In the genomic region with DNA sequence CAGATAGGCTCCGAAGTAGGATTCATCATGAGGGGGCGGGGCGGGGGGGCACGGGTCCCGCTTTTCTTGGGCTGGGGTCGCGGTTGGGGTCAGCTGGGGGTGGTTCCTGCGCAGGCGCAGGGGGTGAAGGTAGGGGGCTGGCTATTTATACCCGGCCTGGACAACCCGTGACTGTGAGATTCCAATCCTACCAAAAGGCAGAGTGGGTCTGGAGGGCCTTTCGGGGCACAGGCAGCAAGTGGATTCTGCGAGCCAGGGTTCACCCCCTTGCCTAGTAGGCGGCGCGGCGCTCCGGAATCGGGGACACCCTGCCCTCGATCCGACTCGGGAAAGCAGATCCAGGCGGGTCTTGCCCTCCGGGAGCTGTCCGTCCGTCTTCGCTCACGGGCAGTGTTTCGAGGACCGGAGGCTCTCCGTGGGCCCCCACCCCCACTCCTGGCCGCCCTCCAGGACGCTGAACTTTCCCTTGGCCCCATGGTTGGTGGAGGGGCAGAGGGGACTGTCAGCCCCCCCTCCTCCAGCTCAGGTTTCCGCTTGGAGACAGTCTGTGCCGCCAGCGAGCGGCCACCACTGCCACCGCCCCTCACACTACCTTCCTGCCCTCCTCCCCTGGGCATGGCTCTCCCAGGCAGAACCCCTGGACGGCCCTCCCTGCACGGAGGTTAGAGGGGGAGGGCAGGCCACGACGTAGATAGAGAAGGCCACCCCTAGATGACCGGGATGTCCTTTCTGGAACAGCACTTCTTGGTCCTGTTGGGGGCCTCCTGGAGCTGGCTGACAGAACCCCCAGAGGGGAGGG, we compare ENCODE assay signal across 8 cellular contexts. TPM values are rescaled to one million over a fixed set of nuclear protein-coding genes. Genes with fewer than 3 reads are reported as not detected.
A peak's percentile ranks its signal among the peaks of the same experiment; 100 is the strongest.
DNase-seq lines count a peak whose midpoint lies in the region; ATAC-seq and TF ChIP-seq lines count a peak whose summit lies in the region.

No MANE protein-coding gene starts in this region.

- H3K27me3 Mint-ChIP-seq in immature natural killer cell (ENCODE audit: low read depth in 3 of 3) = peaks cover 3 to 20% (median 7%) of the 10 kb centered on the region in 3 donors

- TF ChIP-seq CTCF in testis (IDR thresholded peaks at IDR 0.05) = no peak

- peak; percentile 63 for DNase-seq in NCI-H82 (lab: John Stamatoyannopoulos, UW)
- no peak for DNase-seq in NCI-H82 treated with DMSO at 0.1 percent for 48 hours (lab: John Stamatoyannopoulos, UW; ENCODE audit: unreplicated experiment)
- DNase-seq in immature natural killer cell = no peak
- no peak for DNase-seq in testis
- DNase-seq in NCI-H2107 treated with DMSO at 0.1 percent for 48 hours (lab: John Stamatoyannopoulos, UW; ENCODE audit: unreplicated experiment) = no peak
- DNase-seq in NCI-H1092 (lab: John Stamatoyannopoulos, UW) = no peak

- H3K27ac ChIP-seq in angular gyrus (ENCODE audit: low read depth, low read length) (peak overlapping the region; percentile 9), testis (peak overlapping the region; percentile 82 to 83)

- H3K4me1 ChIP-seq in testis = peaks cover 12% of the 10 kb centered on the region

- no peak overlapping the region for H3K27ac Mint-ChIP-seq in immature natural killer cell

- H3K4me3 ChIP-seq in testis = peak overlapping the region; percentile 49 to 60

- 5 to 6% methylated on average over 24 to 37 of the region's 43 CpGs for WGBS in testis, 2 donors

- no peaks in the 10 kb centered on the region for H3K36me3 Mint-ChIP-seq in immature natural killer cell

- peak overlapping the region; percentile 52 to 80 (median 78) for H3K4me3 Mint-ChIP-seq in immature natural killer cell

- peaks cover 21 to 29% of the 10 kb centered on the region in 2 donors for H3K4me1 Mint-ChIP-seq in immature natural killer cell

- no peak for TF ChIP-seq POLR2A in testis (IDR thresholded peaks at IDR 0.05)

- H3K36me3 ChIP-seq in testis (ENCODE audit: low read depth, missing control alignments) = no peaks in the 10 kb centered on the region

- ATAC-seq in HG02884 (IDR thresholded peaks at IDR 0.05; ENCODE audit: unreplicated experiment) = no peak

- intact Hi-C loops in testis (cut with DNase I; ENCODE audit: low total_unique reads) = no loop called here

- H3K9me3 ChIP-seq in testis = no peaks in the 10 kb centered on the region

- no peaks in the 10 kb centered on the region for H3K27me3 ChIP-seq in testis

- no peaks in the 10 kb centered on the region for H3K9me3 Mint-ChIP-seq in immature natural killer cell

RNA-seq across cellular contexts. Expression of a gene that starts 0.6 kb away (rescaled TPM):
- polyA plus RNA-seq in immature natural killer cell (under 1 TPM in 1 of 3 donors, not detected in 2; 0.26 TPM), testis (ENCODE audit: insufficient read depth, low read depth, low replicate concordance) (4.7 TPM)
- total RNA-seq in testis = 1 to 10 TPM; 4.2 to 6.6 TPM

RNA-seq across cellular contexts. Expression of a gene that starts 12.3 kb away (rescaled TPM):
- polyA plus RNA-seq in immature natural killer cell (not detected), testis (ENCODE audit: insufficient read depth, low read depth, low replicate concordance) (1,120 TPM)
- total RNA-seq in testis = 100 to 1,000 TPM; 276 to 549 TPM

RNA-seq across cellular contexts. Expression of a gene that starts 19.9 kb away (rescaled TPM):
- 1 to 10 TPM; 2.5 to 8.7 (median 3.7) TPM for polyA plus RNA-seq in immature natural killer cell
- total RNA-seq in testis = 1 to 10 TPM; 4.5 to 6.9 TPM
- 8.8 TPM for polyA plus RNA-seq in testis (ENCODE audit: insufficient read depth, low read depth, low replicate concordance)

RNA-seq across cellular contexts. Expression of a gene that starts 25.3 kb away (rescaled TPM):
- polyA plus RNA-seq in immature natural killer cell = 100 to 1,000 TPM; 235 to 814 (median 797) TPM
- total RNA-seq in testis = 100 to 1,000 TPM; 193 to 229 TPM
- polyA plus RNA-seq in testis (ENCODE audit: insufficient read depth, low read depth, low replicate concordance) = 388 TPM

RNA-seq across cellular contexts. Expression of a gene that starts 30.1 kb away (rescaled TPM):
- 100 to 1,000 TPM in 1 of 3 donors, 10 to 100 TPM in 2; 65.0 to 108 (median 89.0) TPM for polyA plus RNA-seq in immature natural killer cell
- total RNA-seq in testis = 100 to 1,000 TPM; 107 to 123 TPM
- polyA plus RNA-seq in testis (ENCODE audit: insufficient read depth, low read depth, low replicate concordance) = 295 TPM

Comparison
In these comparisons a context has a peak if more than half of its experiments do, and no peak if none do; other contexts are left out.
1. RNA of a gene that starts 12.3 kb away (polyA plus RNA-seq): 1,120 TPM in testis (single experiment); not detected in immature natural killer cell; every median in the first group is over 1,000 times any median in the second.